Comparison of ENCODE assay signal across 8 cellular contexts in genomic region chr14:69346710-69347109, GRCh38. TPM values are rescaled to one million over a fixed set of nuclear protein-coding genes. Genes with fewer than 3 reads are reported as not detected.
DNase-seq lines count a peak whose midpoint lies in the region; ATAC-seq and TF ChIP-seq lines count a peak whose summit lies in the region.

No MANE protein-coding gene starts in this region.

- BruUV-seq in MCF 10A (replicated peaks; lab: Mats Ljungman, UMichigan) = no TSS peak

- DNase-seq in MCF 10A (ENCODE audit: unreplicated experiment) = peak; percentile 38
- DNase-seq in breast epithelium (ENCODE audit: low spot score in 2 of 2) = no peak
- DNase-seq in RPMI8226 = peak; percentile 15
- DNase-seq in heart right ventricle = peak; percentile 24 to 57
- no peak for DNase-seq in tibial nerve (ENCODE audit: low spot score in 2 of 2)
- DNase-seq in activated gamma-delta T cell (lab: John Stamatoyannopoulos, UW) = no peak
- DNase-seq in MV-4-11 (lab: John Stamatoyannopoulos, UW) = no peak

- H3K27me3 Mint-ChIP-seq in MCF 10A (ENCODE audit: insufficient read depth, unreplicated experiment) = peaks cover 31% of the 10 kb centered on the region

- CTCF ChIA-PET in MCF 10A (lab: Yijun Ruan, JAX) = interaction anchor here (0.6 to 0.7 kb wide), 2 partner anchors 101 to 680 kb away, joined by 3 to 4 read pairs; no protein-coding TSS in a partner anchor

- POLR2A ChIA-PET in MCF 10A (lab: Yijun Ruan, JAX) = no interaction called here

- H3K27ac ChIP-seq in breast epithelium (no peak overlapping the region), heart right ventricle (no peak overlapping the region), tibial nerve (no peak overlapping the region)

- peak in 3 of 8 donors; percentile 32 to 63 (median 38) for ATAC-seq in heart right ventricle
- no peak for ATAC-seq in GM21786 (IDR thresholded peaks at IDR 0.05; ENCODE audit: unreplicated experiment)

- H3K36me3 Mint-ChIP-seq in MCF 10A (ENCODE audit: insufficient read depth, unreplicated experiment) = no peaks in the 10 kb centered on the region

- no peak overlapping the region for H3K4me3 ChIP-seq in breast epithelium
- H3K4me3 ChIP-seq in heart right ventricle = no peak overlapping the region
- H3K4me3 ChIP-seq in tibial nerve = no peak overlapping the region

- H3K9me3 ChIP-seq in breast epithelium (no peaks in the 10 kb centered on the region), heart right ventricle (no peaks in the 10 kb centered on the region), tibial nerve (no peaks in the 10 kb centered on the region)

- TF ChIP-seq POLR2A in breast epithelium (IDR thresholded peaks at IDR 0.05) = no peak
- no peak for TF ChIP-seq POLR2A in tibial nerve (IDR thresholded peaks at IDR 0.05)

- H3K36me3 ChIP-seq in breast epithelium = no peaks in the 10 kb centered on the region
- H3K36me3 ChIP-seq in heart right ventricle = peaks cover 0 to 51% (median 0%) of the 10 kb centered on the region in 9 donors
- peaks cover 0 to 10% (median 0%) of the 10 kb centered on the region in 3 donors for H3K36me3 ChIP-seq in tibial nerve

- TF ChIP-seq CTCF in MCF 10A (IDR thresholded peaks at IDR 0.05; ENCODE audit: unreplicated experiment) = peak; percentile 37
- no peak for TF ChIP-seq CTCF in breast epithelium (IDR thresholded peaks at IDR 0.05)
- TF ChIP-seq CTCF in heart right ventricle (IDR thresholded peaks at IDR 0.05) = peak in 7 of 9 donors; percentile 50 to 66 (median 53)
- TF ChIP-seq CTCF in tibial nerve (IDR thresholded peaks at IDR 0.05) = peak in 4 of 5 experiments; percentile 9 to 42 (median 26)

- no peaks in the 10 kb centered on the region for H3K9me3 Mint-ChIP-seq in MCF 10A (ENCODE audit: unreplicated experiment)

- intact Hi-C loops in MCF 10A (cut with micrococcal nuclease) (no loop called here), breast epithelium (cut with DNase I; ENCODE audit: low total_unique reads) (no loop called here), heart right ventricle (cut with DNase I) (loop anchor here in 6 of 10 donors (5.0 to 10.0 kb wide), 3 partner anchors 89 to 104 kb away; no protein-coding TSS in a partner anchor)

- H3K4me3 Mint-ChIP-seq in MCF 10A (ENCODE audit: unreplicated experiment) = no peak overlapping the region

- no peaks in the 10 kb centered on the region for H3K27me3 ChIP-seq in breast epithelium
- H3K27me3 ChIP-seq in heart right ventricle = no peaks in the 10 kb centered on the region
- no peaks in the 10 kb centered on the region for H3K27me3 ChIP-seq in tibial nerve

- peaks cover 0 to 7% of the 10 kb centered on the region in 2 donors for H3K4me1 ChIP-seq in breast epithelium
- H3K4me1 ChIP-seq in heart right ventricle = peaks cover 0 to 12% (median 8%) of the 10 kb centered on the region in 9 donors
- no peaks in the 10 kb centered on the region for H3K4me1 ChIP-seq in tibial nerve

- WGBS in heart right ventricle, 2 donors = 30 to 37% methylated on average over 9 of the region's 9 CpGs
- WGBS in tibial nerve, 2 donors = 29% methylated on average over 7 to 9 of the region's 9 CpGs

- no peak overlapping the region for H3K27ac Mint-ChIP-seq in MCF 10A (ENCODE audit: low read depth, unreplicated experiment)

- H3K4me1 Mint-ChIP-seq in MCF 10A (ENCODE audit: insufficient read depth, unreplicated experiment) = no peaks in the 10 kb centered on the region

- TF ChIP-seq EP300 in tibial nerve (IDR thresholded peaks at IDR 0.05) = no peak

RNA-seq across cellular contexts. Expression of gene ERH, which starts 51.4 kb away (rescaled TPM):
- total RNA-seq in MCF 10A (2022) (245 and 279 TPM in 2 replicates), breast epithelium (10 to 100 TPM; 69.0 to 98.0 (median 77.6) TPM), heart right ventricle (100 to 1,000 TPM; 102 to 151 (median 130) TPM), tibial nerve (100 to 1,000 TPM in 1 of 4 donors, 10 to 100 TPM in 3; 59.4 to 113 (median 82.5) TPM)
- 100 to 1,000 TPM; 123 to 142 TPM for polyA plus RNA-seq in heart right ventricle

RNA-seq across cellular contexts. Expression of gene SLC39A9, which starts 51.8 kb away (rescaled TPM):
- 69.7 and 71.3 TPM in 2 replicates for total RNA-seq in MCF 10A (2022)
- total RNA-seq in breast epithelium = 10 to 100 TPM; 71.1 to 92.3 (median 73.8) TPM
- 10 to 100 TPM; 19.3 to 28.3 (median 22.8) TPM for total RNA-seq in heart right ventricle
- 10 to 100 TPM; 11.1 to 13.2 TPM for polyA plus RNA-seq in heart right ventricle
- 10 to 100 TPM; 52.2 to 68.4 (median 64.4) TPM for total RNA-seq in tibial nerve

Comparison
In these comparisons a context has a peak if more than half of its experiments do, and no peak if none do; other contexts are left out.
1. DNase-seq: peak in MCF 10A (single experiment), RPMI8226 (single experiment) and heart right ventricle (2 of 2); none in breast epithelium (0 of 2), tibial nerve (0 of 2), activated gamma-delta T cell (single experiment) and MV-4-11 (single experiment).
2. CTCF ChIP-seq: peak in MCF 10A (single experiment), heart right ventricle (7 of 9) and tibial nerve (4 of 5); none in breast epithelium (0 of 3).
3. intact Hi-C loops: an anchor here in heart right ventricle (5.0 to 10.0 kb wide); none called in MCF 10A and breast epithelium.